ENCODE assay signal across 11 cellular contexts in genomic region chr17:77364381-77364911, GRCh38.
DNase-seq lines count a peak whose midpoint lies in the region; ATAC-seq, FAIRE-seq and TF ChIP-seq lines count a peak whose summit lies in the region.
"Had no signal": no experiment of that assay in that cellular context is flagged by ENCODE, and none has a peak within 500 bp of the region (broad histone marks: within the 10 kb centered on the region; RNA-seq: fewer than 3 reads in every experiment).

No MANE protein-coding gene starts in this region.

- H4K91ac ChIP-seq in neuronal stem cell (ENCODE audit: low read depth, low read length, poor library complexity) = no peak overlapping the region

- no peak overlapping the region for H2AK5ac ChIP-seq in neuronal stem cell (ENCODE audit: low read depth, low read length)

- no peaks in the 10 kb centered on the region for H3K79me1 ChIP-seq in neuronal stem cell (ENCODE audit: low read depth, low read length)

- H3K27me3 ChIP-seq in neuronal stem cell (ENCODE audit: control insufficient read depth in 3 of 3, insufficient read depth in 3 of 3, low read depth in 1 of 3, low read length in 3 of 3) (no peaks in the 10 kb centered on the region), vagina (no peaks in the 10 kb centered on the region)

- H2BK5ac ChIP-seq in neuronal stem cell (ENCODE audit: low read length) = peak overlapping the region; percentile 19

- H3K9me3 Mint-ChIP-seq in chondrocyte (ENCODE audit: low read depth) = no peaks in the 10 kb centered on the region
- H3K9me3 Mint-ChIP-seq: activated CD4-positive, alpha-beta memory T cell treated with anti-CD3 and anti-CD28 coated beads for 36 hours had no signal

- H3K27ac Mint-ChIP-seq in chondrocyte (ENCODE audit: unreplicated experiment) = peak overlapping the region; percentile 94

- H3K27ac ChIP-seq in neuronal stem cell (replicated peaks; ENCODE audit: low read length) = no peak overlapping the region
- peak overlapping the region; percentile 93 for H3K27ac ChIP-seq in vagina

- H4K8ac ChIP-seq in neuronal stem cell (ENCODE audit: low read depth, low read length) = no peak overlapping the region

- no peak overlapping the region for H3K4me3 Mint-ChIP-seq in chondrocyte (ENCODE audit: unreplicated experiment)

- H3K4me1 ChIP-seq in neuronal stem cell (ENCODE audit: control insufficient read depth in 2 of 2, insufficient read depth in 1 of 2, low read depth in 1 of 2, low read length in 2 of 2) = peaks cover 6 to 13% of the 10 kb centered on the region in 2 donors
- peaks cover 57% of the 10 kb centered on the region for H3K4me1 ChIP-seq in vagina

- H3K18ac ChIP-seq in neuronal stem cell (ENCODE audit: low read length) = peak overlapping the region; percentile 57

- no peak overlapping the region for H2AFZ ChIP-seq in neuronal stem cell (ENCODE audit: low read length)
- H2AFZ ChIP-seq: parathyroid adenoma had no signal

- no peak for FAIRE-seq in urothelium cell line (lab: Jason Lieb, UNC)

- H3K27me3 Mint-ChIP-seq in chondrocyte (ENCODE audit: low read depth) = no peaks in the 10 kb centered on the region
- H3K27me3 Mint-ChIP-seq: activated CD4-positive, alpha-beta memory T cell treated with anti-CD3 and anti-CD28 coated beads for 36 hours had no signal

- no peak overlapping the region for H3K9ac ChIP-seq in neuronal stem cell (ENCODE audit: low read depth, low read length, poor library complexity)
- H3K9ac ChIP-seq: parathyroid adenoma had no signal

- no peaks in the 10 kb centered on the region for H3K36me3 Mint-ChIP-seq in chondrocyte (ENCODE audit: low read depth)
- H3K36me3 Mint-ChIP-seq: activated CD4-positive, alpha-beta memory T cell treated with anti-CD3 and anti-CD28 coated beads for 36 hours had no signal

- H2BK12ac ChIP-seq in neuronal stem cell (ENCODE audit: low read length) = no peak overlapping the region

- H3K14ac ChIP-seq in neuronal stem cell (ENCODE audit: low read length) = no peak overlapping the region

- intact Hi-C loops in Right ventricle myocardium superior (cut with DNase I) = no loop called here
- intact Hi-C loops in cardiac septum (cut with DNase I) = no loop called here
- intact Hi-C loops in vagina (cut with DNase I) = no loop called here

- no peak for ATAC-seq in Right ventricle myocardium superior (ENCODE audit: poor library complexity)

- peaks cover 0 to 3% of the 10 kb centered on the region in 2 donors for H3K9me3 ChIP-seq in neuronal stem cell (replicated peaks in 1 of 2; ENCODE audit: control insufficient read depth in 2 of 2, insufficient read depth in 1 of 2, low read depth in 1 of 2, low read length in 2 of 2)
- H3K9me3 ChIP-seq in vagina = no peaks in the 10 kb centered on the region

- peak overlapping the region; percentile 85 for H2BK15ac ChIP-seq in neuronal stem cell (ENCODE audit: low read length)

- DNase-seq in Right ventricle myocardium superior = peak; percentile 18
- no peak for DNase-seq in cardiac septum (ENCODE audit: low spot score)
- DNase-seq in chondrocyte (ENCODE audit: low spot score) = peak; percentile 69
- no peak for DNase-seq in neuronal stem cell (ENCODE audit: low spot score)
- no peak for DNase-seq in vagina (ENCODE audit: extremely low spot score in 2 of 2)
- DNase-seq in cortex of kidney (lab: John Stamatoyannopoulos, UW) = no peak
- DNase-seq in pons (ENCODE audit: low spot score) = no peak
- no peak for DNase-seq in urothelium cell line (ENCODE audit: low spot score)
- DNase-seq: SW 1271 had no signal

- no peak overlapping the region for H3K4me2 ChIP-seq in neuronal stem cell (ENCODE audit: insufficient read depth, low read length, poor library complexity, severe bottlenecking)

- peaks cover 48% of the 10 kb centered on the region for H3K4me1 Mint-ChIP-seq in chondrocyte (ENCODE audit: low read depth)

- no peak overlapping the region for H2BK120ac ChIP-seq in neuronal stem cell (ENCODE audit: low read depth, low read length)

- no CpG with 5 or more reads among the region's 10 CpGs for WGBS in neuronal stem cell (ENCODE audit: extremely low coverage in 2 of 2, insufficient read length in 2 of 2, insufficient replicate concordance in 1 of 2), 2 donors

- TF ChIP-seq POLR2A in vagina (IDR thresholded peaks at IDR 0.05) = no peak

- H3K23ac ChIP-seq in neuronal stem cell (ENCODE audit: low read depth, low read length, poor library complexity) = no peak overlapping the region

- no peaks in the 10 kb centered on the region for H3K36me3 ChIP-seq in neuronal stem cell (replicated peaks in 1 of 2; ENCODE audit: control insufficient read depth in 2 of 2, insufficient read depth in 2 of 2, low read length in 2 of 2)
- H3K36me3 ChIP-seq in vagina = no peaks in the 10 kb centered on the region

- H3K4me3 ChIP-seq in neuronal stem cell (ENCODE audit: low read length in 2 of 2) (no peak overlapping the region), vagina (no peak overlapping the region)

- H3K4ac ChIP-seq in neuronal stem cell (ENCODE audit: low read length) = no peak overlapping the region

- TF ChIP-seq CTCF in chondrocyte (IDR thresholded peaks at IDR 0.05) (no peak), vagina (IDR thresholded peaks at IDR 0.05) (no peak)

Comparison
In these comparisons a context has a peak if more than half of its experiments do, and no peak if none do; other contexts are left out.
1. DNase-seq: peak in Right ventricle myocardium superior (single experiment) and chondrocyte (single experiment); none in cardiac septum (single experiment), neuronal stem cell (single experiment), vagina (0 of 2), cortex of kidney (single experiment), pons (single experiment) and urothelium cell line (single experiment).